Comparison of ENCODE assay signal across 26 cellular contexts in the genomic region with DNA sequence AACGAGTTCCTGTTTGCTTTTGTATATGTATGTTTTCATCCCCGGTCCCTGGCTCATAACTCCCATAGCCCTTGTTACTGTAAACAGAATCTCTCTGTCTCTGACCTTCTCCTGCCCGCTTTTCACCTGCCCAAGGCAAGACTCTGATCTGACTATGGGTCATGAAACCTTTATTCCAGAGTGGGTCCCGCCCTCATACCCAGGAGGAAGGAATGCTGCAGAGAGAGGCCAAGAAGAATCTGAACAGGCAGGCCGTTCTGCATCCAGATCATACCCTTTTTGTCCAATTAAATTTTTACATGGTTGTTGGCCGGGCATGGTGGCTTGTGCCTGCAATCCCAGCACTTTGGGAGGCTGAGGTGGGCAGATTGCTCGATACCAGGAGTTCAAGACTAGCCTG. TPM values are rescaled to one million over a fixed set of nuclear protein-coding genes. Genes with fewer than 3 reads are reported as not detected.
"Had no signal": no experiment of that assay in that cellular context is flagged by ENCODE, and none has a peak within 500 bp of the region (broad histone marks: within the 10 kb centered on the region; RNA-seq: fewer than 3 reads in every experiment).

No MANE protein-coding gene starts in this region.

- H3K9me3 ChIP-seq: left lung, lower lobe of right lung, ovary, right atrium auricular region, right lobe of liver, tibial nerve, upper lobe of left lung, vagina had no signal

- ATAC-seq: left colon; left lung; lower lobe of right lung; natural killer cell; right lobe of liver; stimulated activated memory B cell treated with anti-CD40 and anti-IgM and Interleukin-4, amounts not matched to agents 10 μg/mL and 1 μg/mL and 100 μg/mL, for 72 hours; stimulated activated naive CD8-positive, alpha-beta T cell treated with anti-CD3 and anti-CD28 coated beads, Interleukin-15, amount 100 ng/mL, for 72 hours had no signal

- H3K27me3 ChIP-seq: ovary, right atrium auricular region, right lobe of liver, tibial nerve, upper lobe of left lung, vagina had no signal

- H3K4me3 ChIP-seq: left lung, lower lobe of right lung, ovary, right atrium auricular region, right lobe of liver, smooth muscle cell, tibial nerve, upper lobe of left lung, vagina had no signal

- H3K4me2 ChIP-seq: smooth muscle cell had no signal

- DNase-seq: hypothalamus; immature natural killer cell; kidney; left colon; mesendoderm; naive B cell; natural killer cell; ovary; right lobe of liver; stimulated activated CD4-positive, alpha-beta T cell treated with anti-CD3 and anti-CD28 coated beads, Interleukin-1b, Interleukin-23, amount 100 ng/mL, for 48 hours; stimulated activated CD4-positive, alpha-beta T cell treated with anti-CD3 and anti-CD28 coated beads, Interleukin-2, amount 100 ng/mL, for 48 hours; stimulated activated CD4-positive, alpha-beta T cell treated with anti-CD3 and anti-CD28 coated beads, Interleukin-4, amount 100 ng/mL, for 4 hours; stimulated activated CD8-positive, alpha-beta memory T cell treated with anti-CD3 and anti-CD28 coated beads, Interleukin-4, amount 100 ng/mL, for 48 hours; stimulated activated naive CD4-positive, alpha-beta T cell treated with Interleukin-2 at 50 U/mL for 16 hours; stimulated activated naive CD8-positive, alpha-beta T cell treated with anti-CD3 and anti-CD28 coated beads, Interleukin-15, amount 100 ng/mL, for 72 hours; substantia nigra; upper lobe of left lung had no signal

- FAIRE-seq: islet of Langerhans, kidney had no signal

- H3K36me3 ChIP-seq: left lung, lower lobe of right lung, ovary, right atrium auricular region, right lobe of liver, tibial nerve, upper lobe of left lung, vagina had no signal

- H3K27ac ChIP-seq: left lung, lower lobe of right lung, ovary, right atrium auricular region, right lobe of liver, tibial nerve, vagina had no signal

RNA-seq across cellular contexts. Expression of a gene that starts 39.6 kb away (rescaled TPM):
- total RNA-seq: progenitor cell of endocrine pancreas, smooth muscle cell had no signal
- polyA plus RNA-seq: smooth muscle cell had no signal
